1 cellular context compared by ENCODE assay signal in genomic region chr6:28326371-28326948, GRCh38.
TF ChIP-seq lines count a peak whose summit lies in the region.

No MANE protein-coding gene starts in this region.

TF ChIP-seq in K562, 482 proteins besides CTCF, POLR2A, EP300 and RAD21 (continued from another document):
- TF ChIP-seq ARNT (IDR thresholded peaks at IDR 0.05) (0 out of 4 replicates have a peak, but pooled peaks of 1 of the 2 experiments have one; percentile 41), HNRNPLL (IDR thresholded peaks at IDR 0.05; ENCODE audit: low read depth, low read length, poor library complexity, severe bottlenecking) (no peak), TRIM28 (IDR thresholded peaks at IDR 0.05) (peak; percentile 100), SIN3A (IDR thresholded peaks at IDR 0.05; ENCODE audit: borderline replicate concordance in 2 of 2, control insufficient read depth in 1 of 2, low read depth in 2 of 2, low read length in 2 of 2) (no peak), ZEB2 (IDR thresholded peaks at IDR 0.05) (peak; percentile 82)
- TF ChIP-seq, protein P1, sequence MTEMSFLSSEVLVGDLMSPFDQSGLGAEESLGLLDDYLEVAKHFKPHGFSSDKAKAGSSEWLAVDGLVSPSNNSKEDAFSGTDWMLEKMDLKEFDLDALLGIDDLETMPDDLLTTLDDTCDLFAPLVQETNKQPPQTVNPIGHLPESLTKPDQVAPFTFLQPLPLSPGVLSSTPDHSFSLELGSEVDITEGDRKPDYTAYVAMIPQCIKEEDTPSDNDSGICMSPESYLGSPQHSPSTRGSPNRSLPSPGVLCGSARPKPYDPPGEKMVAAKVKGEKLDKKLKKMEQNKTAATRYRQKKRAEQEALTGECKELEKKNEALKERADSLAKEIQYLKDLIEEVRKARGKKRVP (CRISPR knock-in tag; IDR thresholded peaks at IDR 0.05), result no peak
